In genomic region chr22:44623771-44624510, GRCh38 we compare ENCODE assay signal across 8 cellular contexts.
DNase-seq lines count a peak whose midpoint lies in the region; ATAC-seq and TF ChIP-seq lines count a peak whose summit lies in the region.

No MANE protein-coding gene starts in this region.

- H3K36me3 ChIP-seq in breast epithelium (no peaks in the 10 kb centered on the region), OCI-LY1 (ENCODE audit: insufficient read depth, low read length) (no peaks in the 10 kb centered on the region), esophagus squamous epithelium (no peaks in the 10 kb centered on the region), upper lobe of right lung (no peaks in the 10 kb centered on the region)

- H3K9me2 ChIP-seq in OCI-LY1 (ENCODE audit: low read depth, low read length): no peaks in the 10 kb centered on the region

- H3K27ac ChIP-seq in breast epithelium: no peak overlapping the region
- H3K27ac ChIP-seq in OCI-LY1 (ENCODE audit: low read depth, low read length, poor library complexity, severe bottlenecking): no peak overlapping the region
- no peak overlapping the region for H3K27ac ChIP-seq in esophagus squamous epithelium
- no peak overlapping the region for H3K27ac ChIP-seq in upper lobe of right lung

- H3K36me3 Mint-ChIP-seq in MCF 10A (ENCODE audit: insufficient read depth, unreplicated experiment): no peaks in the 10 kb centered on the region

- intact Hi-C loops in MCF 10A (cut with micrococcal nuclease): loop anchor here (10.0 kb wide), 1 partner anchor 799 kb away; no protein-coding TSS in a partner anchor
- intact Hi-C loops in breast epithelium (cut with DNase I; ENCODE audit: low total_unique reads): loop anchor here (10.0 kb wide), 2 partner anchors 539 to 629 kb away; no protein-coding TSS in a partner anchor
- intact Hi-C loops in esophagus squamous epithelium (cut with DNase I): loop anchor here (5.0 kb wide), 2 partner anchors 547 to 632 kb away; no protein-coding TSS in a partner anchor
- intact Hi-C loops in upper lobe of right lung (cut with DNase I): no loop called here

- no peak overlapping the region for H3K4me3 ChIP-seq in breast epithelium
- no peak overlapping the region for H3K4me3 ChIP-seq in OCI-LY1 (ENCODE audit: low read depth, low read length, poor library complexity, severe bottlenecking)
- H3K4me3 ChIP-seq in esophagus squamous epithelium: no peak overlapping the region
- no peak overlapping the region for H3K4me3 ChIP-seq in upper lobe of right lung

- peak; percentile 45 for TF ChIP-seq CTCF in MCF 10A (IDR thresholded peaks at IDR 0.05; ENCODE audit: unreplicated experiment)
- no peak for TF ChIP-seq CTCF in breast epithelium (IDR thresholded peaks at IDR 0.05)
- peak; percentile 28 for TF ChIP-seq CTCF in OCI-LY1 (IDR thresholded peaks at IDR 0.05; ENCODE audit: low read length)
- peak in 5 of 6 experiments; percentile 10 to 56 (median 31) for TF ChIP-seq CTCF in esophagus squamous epithelium (IDR thresholded peaks at IDR 0.05)
- TF ChIP-seq CTCF in upper lobe of right lung (IDR thresholded peaks at IDR 0.05): peak; percentile 15
- no peak for TF ChIP-seq CTCF in GM20000 (IDR thresholded peaks at IDR 0.05; ENCODE audit: extremely low read depth, missing control alignments)

- H3F3A ChIP-seq in OCI-LY1 (ENCODE audit: insufficient read depth, low read length): no peaks in the 10 kb centered on the region

- no TSS peak for BruUV-seq in MCF 10A (replicated peaks; lab: Mats Ljungman, UMichigan)

- H3K4me3 Mint-ChIP-seq in MCF 10A (ENCODE audit: unreplicated experiment): no peak overlapping the region

- H3K9me3 Mint-ChIP-seq in MCF 10A (ENCODE audit: unreplicated experiment): no peaks in the 10 kb centered on the region

- peaks cover 0 to 60% of the 10 kb centered on the region in 2 donors for H3K27me3 ChIP-seq in breast epithelium
- H3K27me3 ChIP-seq in OCI-LY1 (ENCODE audit: insufficient read depth, low read length): no peaks in the 10 kb centered on the region
- H3K27me3 ChIP-seq in esophagus squamous epithelium: peaks cover 0 to 79% (median 4%) of the 10 kb centered on the region in 4 donors
- peaks cover 11% of the 10 kb centered on the region for H3K27me3 ChIP-seq in upper lobe of right lung

- no peaks in the 10 kb centered on the region for H3K4me1 Mint-ChIP-seq in MCF 10A (ENCODE audit: insufficient read depth, unreplicated experiment)

- H3K79me2 ChIP-seq in OCI-LY1 (ENCODE audit: insufficient read depth, low read length): no peaks in the 10 kb centered on the region

- H4K20me1 ChIP-seq in OCI-LY1 (ENCODE audit: insufficient read depth, low read length): no peaks in the 10 kb centered on the region

- no peaks in the 10 kb centered on the region for H3K4me1 ChIP-seq in breast epithelium
- H3K4me1 ChIP-seq in OCI-LY1 (ENCODE audit: insufficient read depth, low read length, severe bottlenecking): no peaks in the 10 kb centered on the region
- peaks cover 5 to 20% (median 12%) of the 10 kb centered on the region in 3 donors for H3K4me1 ChIP-seq in esophagus squamous epithelium
- H3K4me1 ChIP-seq in upper lobe of right lung: no peaks in the 10 kb centered on the region

- no peak overlapping the region for H2AFZ ChIP-seq in OCI-LY1 (ENCODE audit: low read length)

- no peak for ATAC-seq in upper lobe of right lung
- ATAC-seq in HG03196 (IDR thresholded peaks at IDR 0.05; ENCODE audit: unreplicated experiment): no peak

- no peak overlapping the region for H3K4me2 ChIP-seq in OCI-LY1 (ENCODE audit: low read length)

- TF ChIP-seq POLR2A in breast epithelium (IDR thresholded peaks at IDR 0.05) (no peak), esophagus squamous epithelium (IDR thresholded peaks at IDR 0.05) (no peak)

- POLR2A ChIA-PET in MCF 10A (lab: Yijun Ruan, JAX): no interaction called here

- no peak overlapping the region for H3K9ac ChIP-seq in OCI-LY1 (ENCODE audit: low read length)

- CTCF ChIA-PET in MCF 10A (lab: Yijun Ruan, JAX): interaction anchor here (0.6 to 6.5 kb wide), 4 partner anchors 64 to 641 kb away, joined by 3 to 92 read pairs (median 38); no protein-coding TSS in a partner anchor

- H3K9me3 ChIP-seq in breast epithelium: no peaks in the 10 kb centered on the region
- no peaks in the 10 kb centered on the region for H3K9me3 ChIP-seq in OCI-LY1 (ENCODE audit: low read length)
- H3K9me3 ChIP-seq in esophagus squamous epithelium: no peaks in the 10 kb centered on the region
- no peaks in the 10 kb centered on the region for H3K9me3 ChIP-seq in upper lobe of right lung

- no peak overlapping the region for H3K27ac Mint-ChIP-seq in MCF 10A (ENCODE audit: low read depth, unreplicated experiment)

- DNase-seq in MCF 10A (ENCODE audit: unreplicated experiment) (peak; percentile 59), breast epithelium (ENCODE audit: low spot score in 2 of 2) (no peak), esophagus squamous epithelium (lab: John Stamatoyannopoulos, UW) (no peak), upper lobe of right lung (no peak), GM20000 (ENCODE audit: low spot score) (no peak), LoVo (ENCODE audit: low spot score) (no peak)

- 28 to 32% methylated on average over 7 to 9 of the region's 24 CpGs for WGBS in esophagus squamous epithelium, 2 donors

- H3K27me3 Mint-ChIP-seq in MCF 10A (ENCODE audit: insufficient read depth, unreplicated experiment): peaks cover 17% of the 10 kb centered on the region

Comparison
In these comparisons a context has a peak if more than half of its experiments do, and no peak if none do; other contexts are left out.
1. CTCF ChIP-seq: peak in MCF 10A (single experiment), OCI-LY1 (single experiment), esophagus squamous epithelium (5 of 6) and upper lobe of right lung (single experiment); none in breast epithelium (0 of 3) and GM20000 (single experiment).